8 cellular contexts compared by ENCODE assay signal in the genomic region with DNA sequence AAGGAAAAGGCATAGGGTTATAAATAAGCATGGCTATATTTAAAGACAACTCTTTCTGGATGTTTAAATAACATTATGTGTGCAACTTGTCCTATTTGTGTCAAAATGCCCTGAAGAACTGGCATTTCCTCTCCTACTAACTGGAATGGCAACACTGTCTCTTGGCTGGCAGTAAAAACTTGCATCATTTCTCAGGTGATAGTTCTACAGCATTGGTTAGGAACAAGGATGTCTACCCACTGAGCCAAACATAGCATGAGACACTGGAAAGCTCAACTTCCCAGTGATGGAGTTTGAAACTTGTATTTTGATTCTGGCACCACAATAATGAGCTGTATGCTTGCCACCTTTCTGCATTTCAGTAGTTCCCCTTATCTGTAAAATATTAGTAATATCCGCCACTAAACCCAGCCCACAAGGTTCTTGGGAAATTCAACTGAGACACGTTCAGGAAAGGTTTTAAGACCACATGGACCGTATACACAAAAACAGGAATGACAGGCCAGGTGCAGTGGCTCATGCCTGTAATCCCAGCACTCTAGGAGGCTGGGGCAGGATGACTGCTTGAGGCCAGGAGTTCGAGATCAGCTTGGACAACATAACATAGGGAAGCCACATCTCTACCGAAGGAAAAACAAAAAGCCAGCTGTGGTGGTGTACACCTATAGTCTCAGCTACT. TPM values are rescaled to one million over a fixed set of nuclear protein-coding genes. Genes with fewer than 3 reads are reported as not detected.
DNase-seq lines count a peak whose midpoint lies in the region; ATAC-seq, FAIRE-seq and TF ChIP-seq lines count a peak whose summit lies in the region.
"Had no signal": no experiment of that assay in that cellular context is flagged by ENCODE, and none has a peak within 500 bp of the region (broad histone marks: within the 10 kb centered on the region; RNA-seq: fewer than 3 reads in every experiment).

No MANE protein-coding gene starts in this region.

- no TSS peak for BruUV-seq in IMR-90 (replicated peaks; lab: Mats Ljungman, UMichigan)

- TF ChIP-seq POLR2A in IMR-90 (IDR thresholded peaks at IDR 0.05; ENCODE audit: low read depth, low read length) (no peak; the same call in 1 of the 2 replicates), adrenal gland (IDR thresholded peaks at IDR 0.05) (peak in 1 of 2 donors; percentile 6), stomach (IDR thresholded peaks at IDR 0.05) (no peak)

- no peak overlapping the region for H2AFZ ChIP-seq in IMR-90 (replicated peaks; ENCODE audit: low read length, poor library complexity)

- H3K56ac ChIP-seq in IMR-90 (ENCODE audit: extremely low read depth, insufficient read depth, low read length): peak overlapping the region; percentile 36; the same call in 1 of the 2 replicates

- H3K4me3 ChIP-seq in IMR-90 (ENCODE audit: insufficient read depth, low read depth, low read length): peak overlapping the region; percentile 38
- peak overlapping the region in 1 of 4 donors; percentile 86 for H3K4me3 ChIP-seq in adrenal gland
- peak overlapping the region; percentile 33 to 76 for H3K4me3 ChIP-seq in kidney (ENCODE audit: low read length in 2 of 2)
- H3K4me3 ChIP-seq in stomach: peak overlapping the region; percentile 94 to 100 (median 96)

- intact Hi-C loops in IMR-90 (cut with micrococcal nuclease) (no loop called here), adrenal gland (cut with DNase I) (no loop called here), kidney (cut with DNase I) (loop anchor here (10.0 kb wide), 1 partner anchor 297 kb away; no protein-coding TSS in a partner anchor), stomach (cut with DNase I; ENCODE audit: low total_unique reads) (no loop called here)

- TF ChIP-seq CTCF in IMR-90 (conservative IDR thresholded peaks at IDR 0.05; ENCODE audit: low read depth, low read length): no peak
- TF ChIP-seq CTCF in adrenal gland (IDR thresholded peaks at IDR 0.05): no peak
- TF ChIP-seq CTCF in kidney (IDR thresholded peaks at IDR 0.05; ENCODE audit: borderline replicate concordance, extremely low read depth, insufficient read depth): no peak
- no peak for TF ChIP-seq CTCF in stomach (IDR thresholded peaks at IDR 0.05)

- H2BK15ac ChIP-seq in IMR-90 (ENCODE audit: low read depth, low read length): no peak overlapping the region

- peak overlapping the region; percentile 50; the same call in 1 of the 2 replicates for H3K23ac ChIP-seq in IMR-90 (ENCODE audit: low read depth, low read length)

- peak overlapping the region; percentile 89 for H3K4me2 ChIP-seq in IMR-90 (ENCODE audit: low read depth, low read length)

- no peak overlapping the region for H2AK9ac ChIP-seq in IMR-90 (replicated peaks; ENCODE audit: low read depth, low read length, poor library complexity)

- in situ Hi-C loops in IMR-90 (cut with MboI; ENCODE audit: low sequenced_read_pairs): no loop called here

- H2BK5ac ChIP-seq in IMR-90 (ENCODE audit: low read depth, low read length, poor library complexity, severe bottlenecking): peak overlapping the region; percentile 84

- H4K5ac ChIP-seq in IMR-90 (ENCODE audit: low read depth, low read length): no peak overlapping the region

- H3K9me3 ChIP-seq in IMR-90 (ENCODE audit: control insufficient read depth, insufficient read depth, low read length) (no peaks in the 10 kb centered on the region), adrenal gland (replicated peaks in 1 of 3) (no peaks in the 10 kb centered on the region), kidney (ENCODE audit: control insufficient read depth in 1 of 2, low read length in 2 of 2) (no peaks in the 10 kb centered on the region), stomach (no peaks in the 10 kb centered on the region)

- H3K36me3 ChIP-seq in IMR-90 (ENCODE audit: control insufficient read depth, insufficient read depth, low read length) (peaks cover 68% of the 10 kb centered on the region), adrenal gland (replicated peaks in 1 of 2) (peaks cover 0 to 87% of the 10 kb centered on the region in 2 donors), kidney (ENCODE audit: control insufficient read depth in 1 of 2, insufficient read depth in 2 of 2, low read length in 2 of 2) (peaks cover 46 to 69% of the 10 kb centered on the region in 2 donors), stomach (peaks cover 78 to 87% (median 87%) of the 10 kb centered on the region in 4 donors)

- POLR2A ChIA-PET in IMR-90 (lab: Charles Lee; ENCODE audit: unreplicated experiment): interaction anchor here (0.5 to 3.0 kb wide), 8 partner anchors 106 to 647 kb away, joined by 3 to 15 read pairs (median 3); no protein-coding TSS in a partner anchor

- H2BK20ac ChIP-seq in IMR-90 (ENCODE audit: low read depth, low read length): no peak overlapping the region

- FAIRE-seq in kidney (lab: Jason Lieb, UNC) (no peak), GM19239 (lab: Jason Lieb, UNC) (no peak)

- H3K27me3 ChIP-seq in IMR-90 (ENCODE audit: control insufficient read depth, insufficient read depth, low read length) (no peaks in the 10 kb centered on the region), adrenal gland (no peaks in the 10 kb centered on the region), stomach (no peaks in the 10 kb centered on the region)

- dilution Hi-C loops in IMR-90 (cut with HindIII; ENCODE audit: low sequenced_read_pairs, unreplicated experiment): no loop called here

- no peak overlapping the region for H2AK5ac ChIP-seq in IMR-90 (ENCODE audit: low read depth, low read length)

- DNase-seq in IMR-90 (no peak), adrenal gland (no peak), kidney (no peak), stomach (no peak), GM19239 (ENCODE audit: insufficient read length, low spot score) (no peak)
- DNase-seq: T-helper 9 cell had no signal

- peak overlapping the region; percentile 42; the same call in 1 of the 2 replicates for H3K18ac ChIP-seq in IMR-90 (ENCODE audit: low read depth, low read length)

- peak overlapping the region in 1 of 2 experiments; percentile 14; a peak in 2 of 4 replicates for H4K8ac ChIP-seq in IMR-90 (ENCODE audit: low read depth in 2 of 2, low read length in 2 of 2)

- H3K9ac ChIP-seq in IMR-90 (ENCODE audit: low read depth, low read length): peak overlapping the region; percentile 97
- peak overlapping the region; percentile 11 to 62 for H3K9ac ChIP-seq in kidney (ENCODE audit: low read length in 2 of 2)

- CTCF ChIA-PET in IMR-90 (lab: Yijun Ruan, JAX): no interaction called here

- H2BK120ac ChIP-seq in IMR-90 (ENCODE audit: low read depth, low read length): no peak overlapping the region

- H3K79me1 ChIP-seq in IMR-90 (ENCODE audit: low read depth in 1 of 2, low read length in 2 of 2): peaks cover 0 to 29% of the 10 kb centered on the region in 2 experiments; a peak in 2 of 4 replicates

- H4K20me1 ChIP-seq in IMR-90 (ENCODE audit: insufficient read depth, low read length): peaks cover 100% of the 10 kb centered on the region

- TF ChIP-seq RAD21 in IMR-90 (IDR thresholded peaks at IDR 0.05; ENCODE audit: low read length): no peak

- no peaks in the 10 kb centered on the region for H3K9me1 ChIP-seq in IMR-90 (ENCODE audit: insufficient read depth, low read length)

- H3K4me1 ChIP-seq in IMR-90 (ENCODE audit: control insufficient read depth, insufficient read depth, low read length): peaks cover 2% of the 10 kb centered on the region; the same call in 1 of the 2 replicates
- peaks cover 66 to 80% of the 10 kb centered on the region in 2 donors for H3K4me1 ChIP-seq in adrenal gland (replicated peaks in 1 of 2)
- peaks cover 27 to 28% of the 10 kb centered on the region in 2 donors for H3K4me1 ChIP-seq in kidney (ENCODE audit: control insufficient read depth in 1 of 2, insufficient read depth in 1 of 2, low read depth in 1 of 2, low read length in 2 of 2)
- peaks cover 61 to 82% (median 74%) of the 10 kb centered on the region in 4 donors for H3K4me1 ChIP-seq in stomach

- no peak for TF ChIP-seq EP300 in stomach (IDR thresholded peaks at IDR 0.05)

- H3K27ac ChIP-seq in IMR-90 (ENCODE audit: insufficient read depth, low read length) (peak overlapping the region; percentile 46), adrenal gland (peak overlapping the region; percentile 28 to 99 (median 53)), kidney (ENCODE audit: low read depth in 2 of 2, low read length in 2 of 2) (peak overlapping the region in 1 of 2 donors; percentile 21), stomach (peak overlapping the region in 4 of 5 donors; percentile 43 to 100 (median 99))

- no peak overlapping the region for H4K91ac ChIP-seq in IMR-90 (ENCODE audit: insufficient read depth, low read depth, low read length)

- H3K4ac ChIP-seq in IMR-90 (ENCODE audit: low read depth, low read length): no peak overlapping the region

- peak overlapping the region; percentile 56 for H3K14ac ChIP-seq in IMR-90 (replicated peaks; ENCODE audit: low read depth, low read length)

- no peak for ATAC-seq in IMR-90 (ENCODE audit: low read depth)
- no peak for ATAC-seq in HG02678 (IDR thresholded peaks at IDR 0.05; ENCODE audit: unreplicated experiment)
- ATAC-seq in GM18519 (IDR thresholded peaks at IDR 0.05; ENCODE audit: low FRiP score, unreplicated experiment): no peak

- WGBS in IMR-90 (ENCODE audit: extremely low coverage in 2 of 2, insufficient read length in 1 of 2), 2 experiments: no CpG with 5 or more reads among the region's 5 CpGs
- WGBS in adrenal gland, 4 donors: 24 to 32% (median 27%) methylated on average over 5 of the region's 5 CpGs
- 14 to 25% (median 24%) methylated on average over 5 of the region's 5 CpGs for WGBS in stomach, 5 donors

TF ChIP-seq in IMR-90, 13 proteins besides CTCF, POLR2A, EP300 and RAD21 (continues in another document):
- TF ChIP-seq NFE2L2 (IDR thresholded peaks at IDR 0.05; ENCODE audit: low read depth, low read length) (no peak), MAZ (IDR thresholded peaks at IDR 0.05; ENCODE audit: borderline replicate concordance, low read depth, low read length) (no peak)
- TF ChIP-seq, protein P1, sequence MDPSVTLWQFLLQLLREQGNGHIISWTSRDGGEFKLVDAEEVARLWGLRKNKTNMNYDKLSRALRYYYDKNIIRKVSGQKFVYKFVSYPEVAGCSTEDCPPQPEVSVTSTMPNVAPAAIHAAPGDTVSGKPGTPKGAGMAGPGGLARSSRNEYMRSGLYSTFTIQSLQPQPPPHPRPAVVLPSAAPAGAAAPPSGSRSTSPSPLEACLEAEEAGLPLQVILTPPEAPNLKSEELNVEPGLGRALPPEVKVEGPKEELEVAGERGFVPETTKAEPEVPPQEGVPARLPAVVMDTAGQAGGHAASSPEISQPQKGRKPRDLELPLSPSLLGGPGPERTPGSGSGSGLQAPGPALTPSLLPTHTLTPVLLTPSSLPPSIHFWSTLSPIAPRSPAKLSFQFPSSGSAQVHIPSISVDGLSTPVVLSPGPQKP (IDR thresholded peaks at IDR 0.05; ENCODE audit: borderline replicate concordance, low read depth, low read length): no peak

RNA-seq across cellular contexts. Expression of gene SLC38A2, which starts 5.1 kb away (rescaled TPM):
- total RNA-seq in IMR-90 (2012; rRNA removed) (881 and 1,389 TPM in 2 replicates), adrenal gland (100 to 1,000 TPM; 128 to 948 (median 375) TPM), kidney (189 TPM), stomach (100 to 1,000 TPM; 141 to 716 (median 250) TPM)
- polyA plus RNA-seq in IMR-90 (2012; rRNA removed) (213 and 313 TPM in 2 replicates), adrenal gland (100 to 1,000 TPM in 2 of 3 donors, 10 to 100 TPM in 1; 94.6 to 119 (median 108) TPM), kidney (ENCODE audit: insufficient read depth, low read depth, low replicate concordance) (38.6 TPM), stomach (10 to 100 TPM; 26.6 to 88.6 (median 27.2) TPM)
- 33.9 and 129 TPM in 2 replicates for polyA plus RNA-seq in IMR-90 (2012; cell fraction: cytosol; rRNA removed)
- 118 and 947 TPM in 2 replicates for polyA plus RNA-seq in IMR-90 (2012; cell fraction: nucleus; rRNA removed; ENCODE audit: low replicate concordance)
